Comparison of ENCODE assay signal across 18 cellular contexts in the genomic region with DNA sequence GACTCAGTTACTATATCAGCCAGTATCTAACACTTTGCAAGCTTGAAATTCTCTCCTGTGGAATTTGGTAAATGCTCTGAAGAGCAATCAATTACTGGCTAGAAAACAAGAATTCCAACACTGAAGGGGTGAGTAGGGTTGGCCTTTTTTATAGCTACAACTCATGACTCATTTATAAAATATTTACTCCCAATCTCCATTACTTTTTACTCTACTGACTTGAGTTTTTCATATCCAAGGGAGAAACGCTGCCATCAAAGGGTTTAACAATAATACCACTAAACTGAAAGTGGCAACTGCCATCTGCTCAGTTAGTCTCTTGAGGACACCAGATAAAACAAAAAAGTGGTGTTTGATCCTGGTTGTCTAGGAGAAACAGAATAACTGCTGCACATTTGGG.
DNase-seq lines count a peak whose midpoint lies in the region; ATAC-seq and TF ChIP-seq lines count a peak whose summit lies in the region.
"Had no signal": no experiment of that assay in that cellular context is flagged by ENCODE, and none has a peak within 500 bp of the region (broad histone marks: within the 10 kb centered on the region; RNA-seq: fewer than 3 reads in every experiment).

No MANE protein-coding gene starts in this region.

- H4K5ac ChIP-seq in mesendoderm (ENCODE audit: low read length), result no peak overlapping the region

- no peak overlapping the region for H3K4me3 Mint-ChIP-seq in activated naive CD4-positive, alpha-beta T cell treated with anti-CD3 and anti-CD28 coated beads for 36 hours
- H3K4me3 Mint-ChIP-seq: activated CD4-positive, alpha-beta T cell treated with anti-CD3 and anti-CD28 coated beads for 36 hours; endodermal cell; stimulated activated naive B cell treated with anti-CD40 and anti-IgM and Interleukin-4, amounts not matched to agents 10 μg/mL and 1 μg/mL and 100 μg/mL, for 72 hours; T-cell had no signal

- no peak overlapping the region for H4K8ac ChIP-seq in mesendoderm (ENCODE audit: low read depth, low read length)

- H3K4me1 ChIP-seq in mesendoderm (ENCODE audit: control insufficient read depth, low read depth, low read length), result no peaks in the 10 kb centered on the region
- H3K4me1 ChIP-seq: prostate gland had no signal

- H3K27ac Mint-ChIP-seq in activated naive CD4-positive, alpha-beta T cell treated with anti-CD3 and anti-CD28 coated beads for 36 hours, result no peak overlapping the region
- H3K27ac Mint-ChIP-seq: activated CD4-positive, alpha-beta T cell treated with anti-CD3 and anti-CD28 coated beads for 36 hours; endodermal cell; stimulated activated naive B cell treated with anti-CD40 and anti-IgM and Interleukin-4, amounts not matched to agents 10 μg/mL and 1 μg/mL and 100 μg/mL, for 72 hours; T-cell had no signal

- no peak overlapping the region for H3K23ac ChIP-seq in mesendoderm (ENCODE audit: low read length)

- H2BK120ac ChIP-seq in mesendoderm (ENCODE audit: low read depth, low read length), result no peak overlapping the region

- H3K79me2 ChIP-seq in mesendoderm (ENCODE audit: control insufficient read depth, insufficient read depth, low read length), result no peaks in the 10 kb centered on the region

- H3K36me3 ChIP-seq in mesendoderm (ENCODE audit: control insufficient read depth, insufficient read depth, low read length), result no peaks in the 10 kb centered on the region
- H3K36me3 ChIP-seq: prostate gland had no signal

- H2BK5ac ChIP-seq in mesendoderm (ENCODE audit: low read length), result no peak overlapping the region

- H3K27me3 Mint-ChIP-seq in activated naive CD4-positive, alpha-beta T cell treated with anti-CD3 and anti-CD28 coated beads for 36 hours (ENCODE audit: low read depth), result no peaks in the 10 kb centered on the region
- H3K27me3 Mint-ChIP-seq: activated CD4-positive, alpha-beta T cell treated with anti-CD3 and anti-CD28 coated beads for 36 hours; stimulated activated naive B cell treated with anti-CD40 and anti-IgM and Interleukin-4, amounts not matched to agents 10 μg/mL and 1 μg/mL and 100 μg/mL, for 72 hours had no signal

- no peaks in the 10 kb centered on the region for H3K4me1 Mint-ChIP-seq in activated naive CD4-positive, alpha-beta T cell treated with anti-CD3 and anti-CD28 coated beads for 36 hours (ENCODE audit: low read depth)
- H3K4me1 Mint-ChIP-seq: activated CD4-positive, alpha-beta T cell treated with anti-CD3 and anti-CD28 coated beads for 36 hours; endodermal cell; stimulated activated naive B cell treated with anti-CD40 and anti-IgM and Interleukin-4, amounts not matched to agents 10 μg/mL and 1 μg/mL and 100 μg/mL, for 72 hours; T-cell had no signal

- no CpG with 5 or more reads among the region's 1 CpG for WGBS in mesendoderm (ENCODE audit: extremely low coverage, insufficient coverage, low lambda C conversion rate)

- TF ChIP-seq CTCF in choroid plexus epithelial cell (conservative IDR thresholded peaks at IDR 0.05; ENCODE audit: low read depth, low read length), result no peak

- no peak overlapping the region for H3K4me3 ChIP-seq in Jurkat, Clone E6-1 (ENCODE audit: low read length)
- H3K4me3 ChIP-seq in choroid plexus epithelial cell (ENCODE audit: low read depth, low read length) (no peak overlapping the region), mesendoderm (ENCODE audit: low read length) (no peak overlapping the region)
- H3K4me3 ChIP-seq: prostate gland had no signal

- H3K9me3 Mint-ChIP-seq in activated naive CD4-positive, alpha-beta T cell treated with anti-CD3 and anti-CD28 coated beads for 36 hours, result peaks cover 3% of the 10 kb centered on the region

- DNase-seq in AG20443 (ENCODE audit: low spot score) (peak; percentile 56), choroid plexus epithelial cell (ENCODE audit: low read depth) (peak; percentile 70), mesendoderm (peak; percentile 36), NCI-H2107 treated with DMSO at 0.1 percent for 48 hours (lab: John Stamatoyannopoulos, UW; ENCODE audit: unreplicated experiment) (no peak), occipital lobe (lab: John Stamatoyannopoulos, UW) (no peak)
- DNase-seq in Jurkat, Clone E6-1 (ENCODE audit: low read depth, low spot score), result peak; percentile 59
- no peak for DNase-seq in activated naive CD4-positive, alpha-beta T cell treated with anti-CD3 and anti-CD28 coated beads for 36 hours
- DNase-seq: activated CD4-positive, alpha-beta T cell treated with anti-CD3 and anti-CD28 coated beads for 36 hours; activated T-cell treated with anti-CD3 and anti-CD28 coated beads, Interleukin-2, amount 50 U/mL, for 48 hours; anterior cingulate cortex; endodermal cell; hippocampal formation; stimulated activated CD4-positive, alpha-beta T cell treated with anti-CD3 and anti-CD28 coated beads, Interleukin-4, amount 100 ng/mL, for 1 hour; stimulated activated naive B cell treated with anti-CD40 and anti-IgM and Interleukin-4, amounts not matched to agents 10 μg/mL and 1 μg/mL and 100 μg/mL, for 72 hours; T-cell had no signal

- CTCF ChIA-PET in activated naive CD4-positive, alpha-beta T cell treated with anti-CD3 and anti-CD28 coated beads for 36 hours (lab: Charles Lee), result no interaction called here

- H3K18ac ChIP-seq in mesendoderm (ENCODE audit: low read length), result no peak overlapping the region

- no peaks in the 10 kb centered on the region for H3K79me1 ChIP-seq in mesendoderm (ENCODE audit: low read length)

- H3K4me2 ChIP-seq in mesendoderm (ENCODE audit: low read length), result no peak overlapping the region

- no peak overlapping the region for H3K4ac ChIP-seq in mesendoderm (ENCODE audit: low read depth, low read length)

- H3K9ac ChIP-seq in mesendoderm (ENCODE audit: low read length), result no peak overlapping the region

- peaks cover 3% of the 10 kb centered on the region for H3K36me3 Mint-ChIP-seq in activated naive CD4-positive, alpha-beta T cell treated with anti-CD3 and anti-CD28 coated beads for 36 hours (ENCODE audit: low read depth)
- H3K36me3 Mint-ChIP-seq: stimulated activated naive B cell treated with anti-CD40 and anti-IgM and Interleukin-4, amounts not matched to agents 10 μg/mL and 1 μg/mL and 100 μg/mL, for 72 hours; T-cell had no signal

- no peak overlapping the region for H3K56ac ChIP-seq in mesendoderm (ENCODE audit: low read length)

- no peak overlapping the region for H3K27ac ChIP-seq in mesendoderm (ENCODE audit: low read depth, low read length)
- H3K27ac ChIP-seq: C4-2B, prostate gland had no signal

- intact Hi-C loops in activated naive CD4-positive, alpha-beta T cell treated with anti-CD3 and anti-CD28 coated beads for 36 hours (cut with micrococcal nuclease), result no loop called here

- no peak overlapping the region for H2BK15ac ChIP-seq in mesendoderm (replicated peaks; ENCODE audit: low read depth)

- no peak for ATAC-seq in GM19351 (IDR thresholded peaks at IDR 0.05; ENCODE audit: unreplicated experiment)
- ATAC-seq: activated CD4-positive, alpha-beta T cell treated with anti-CD3 and anti-CD28 coated beads for 36 hours; stimulated activated naive B cell treated with anti-CD40 and anti-IgM and Interleukin-4, amounts not matched to agents 10 μg/mL and 1 μg/mL and 100 μg/mL, for 72 hours; T-cell had no signal

- H2AK5ac ChIP-seq in mesendoderm (ENCODE audit: low read length), result no peak overlapping the region

- H3K27me3 ChIP-seq in mesendoderm (ENCODE audit: insufficient read depth, low read length, poor library complexity), result no peaks in the 10 kb centered on the region

Comparison
In these comparisons a context has a peak if more than half of its experiments do, and no peak if none do; other contexts are left out.
1. DNase-seq: peak in AG20443 (single experiment), Jurkat, Clone E6-1 (single experiment), choroid plexus epithelial cell (single experiment) and mesendoderm (single experiment); none in activated naive CD4-positive, alpha-beta T cell treated with anti-CD3 and anti-CD28 coated beads for 36 hours (single experiment), NCI-H2107 treated with DMSO at 0.1 percent for 48 hours (single experiment) and occipital lobe (single experiment).